11 cellular contexts compared by ENCODE assay signal in genomic region chr19:10450853-10451609, GRCh38. TPM values are rescaled to one million over a fixed set of nuclear protein-coding genes. Genes with fewer than 3 reads are reported as not detected.
A peak's percentile ranks its signal among the peaks of the same experiment; 100 is the strongest.
DNase-seq lines count a peak whose midpoint lies in the region; FAIRE-seq and TF ChIP-seq lines count a peak whose summit lies in the region.
"Had no signal": no experiment of that assay in that cellular context is flagged by ENCODE, and none has a peak within 500 bp of the region (broad histone marks: within the 10 kb centered on the region; RNA-seq: fewer than 3 reads in every experiment).

No MANE protein-coding gene starts in this region.

- POLR2A ChIA-PET in MCF 10A (lab: Yijun Ruan, JAX) = no interaction called here

- H3K27ac ChIP-seq in breast epithelium = no peak overlapping the region
- no peak overlapping the region for H3K27ac ChIP-seq in small intestine (ENCODE audit: low read depth in 1 of 2, low read length in 1 of 2)

- H3K4me3 Mint-ChIP-seq in MCF 10A (ENCODE audit: unreplicated experiment) = no peak overlapping the region
- H3K4me3 Mint-ChIP-seq in activated T-helper 1 cell treated with anti-CD3 and anti-CD28 coated beads, Interleukin-12 subunit alpha, Interleukin-12 subunit beta, Interleukin-2, Interleukin-4 antibody, amounts not matched to agents 30 ng/mL and 10 ng/mL and 1 ng/mL, durations not matched to agents 14 hours and 24 hours and 36 hours = no peak overlapping the region

- no peaks in the 10 kb centered on the region for H3K9me3 Mint-ChIP-seq in MCF 10A (ENCODE audit: unreplicated experiment)
- no peaks in the 10 kb centered on the region for H3K9me3 Mint-ChIP-seq in activated T-helper 1 cell treated with anti-CD3 and anti-CD28 coated beads, Interleukin-12 subunit alpha, Interleukin-12 subunit beta, Interleukin-2, Interleukin-4 antibody, amounts not matched to agents 30 ng/mL and 10 ng/mL and 1 ng/mL, durations not matched to agents 14 hours and 24 hours and 36 hours

- FAIRE-seq in small intestine (lab: Jason Lieb, UNC) = no peak
- FAIRE-seq: endometrium had no signal

- intact Hi-C loops in MCF 10A (cut with micrococcal nuclease) (no loop called here), breast epithelium (cut with DNase I; ENCODE audit: low total_unique reads) (no loop called here)
- intact Hi-C loops in activated T-helper 1 cell treated with anti-CD3 and anti-CD28 coated beads, Interleukin-12 subunit alpha, Interleukin-12 subunit beta, Interleukin-2, Interleukin-4 antibody, amounts not matched to agents 30 ng/mL and 10 ng/mL and 1 ng/mL, durations not matched to agents 14 hours and 24 hours and 36 hours (cut with micrococcal nuclease) = no loop called here

- CTCF ChIA-PET in MCF 10A (lab: Yijun Ruan, JAX) = interaction anchor here (0.6 to 1.0 kb wide), 4 partner anchors 16 to 432 kb away, joined by 3 read pairs; no protein-coding TSS in a partner anchor

- DNase-seq in MCF 10A (ENCODE audit: unreplicated experiment) (peak; percentile 15), breast epithelium (ENCODE audit: low spot score in 2 of 2) (no peak), NAMALWA (ENCODE audit: low spot score) (peak; percentile 89), small intestine (peak; percentile 27), NOMO-1 treated with dmso at 0.1 percent for 144 hours (lab: John Stamatoyannopoulos, UW; ENCODE audit: unreplicated experiment) (no peak), NCI-H1417 treated with DMSO at 0.1 percent for 48 hours (lab: John Stamatoyannopoulos, UW) (no peak), superior temporal gyrus (ENCODE audit: extremely low spot score) (no peak)
- no peak for DNase-seq in activated T-helper 1 cell treated with anti-CD3 and anti-CD28 coated beads, Interleukin-12 subunit alpha, Interleukin-12 subunit beta, Interleukin-2, Interleukin-4 antibody, amounts not matched to agents 30 ng/mL and 10 ng/mL and 1 ng/mL, durations not matched to agents 14 hours and 24 hours and 36 hours (ENCODE audit: low spot score)
- DNase-seq: activated CD4-positive, CD25-positive, alpha-beta regulatory T cell treated with anti-CD3 and anti-CD28 coated beads, Interleukin-2, amount 50 U/mL, for 72 hours had no signal

- WGBS in small intestine, 3 donors = 31 to 73% (median 57%) methylated on average over 24 to 25 of the region's 25 CpGs

- H3K36me3 ChIP-seq in breast epithelium = no peaks in the 10 kb centered on the region
- peaks cover 0 to 2% of the 10 kb centered on the region in 2 donors for H3K36me3 ChIP-seq in small intestine (ENCODE audit: control insufficient read depth in 2 of 2, insufficient read depth in 2 of 2, low read length in 2 of 2)

- no peaks in the 10 kb centered on the region for H3K4me1 Mint-ChIP-seq in MCF 10A (ENCODE audit: insufficient read depth, unreplicated experiment)
- H3K4me1 Mint-ChIP-seq in activated T-helper 1 cell treated with anti-CD3 and anti-CD28 coated beads, Interleukin-12 subunit alpha, Interleukin-12 subunit beta, Interleukin-2, Interleukin-4 antibody, amounts not matched to agents 30 ng/mL and 10 ng/mL and 1 ng/mL, durations not matched to agents 14 hours and 24 hours and 36 hours (ENCODE audit: low read depth) = peaks cover 33% of the 10 kb centered on the region

- H3K9me3 ChIP-seq in breast epithelium = no peaks in the 10 kb centered on the region
- H3K9me3 ChIP-seq in small intestine (ENCODE audit: control insufficient read depth, low read depth) = no peaks in the 10 kb centered on the region

- no peaks in the 10 kb centered on the region for H3K36me3 Mint-ChIP-seq in MCF 10A (ENCODE audit: insufficient read depth, unreplicated experiment)
- H3K36me3 Mint-ChIP-seq in activated T-helper 1 cell treated with anti-CD3 and anti-CD28 coated beads, Interleukin-12 subunit alpha, Interleukin-12 subunit beta, Interleukin-2, Interleukin-4 antibody, amounts not matched to agents 30 ng/mL and 10 ng/mL and 1 ng/mL, durations not matched to agents 14 hours and 24 hours and 36 hours (ENCODE audit: low read depth) = peaks cover 38% of the 10 kb centered on the region

- no TSS peak for BruUV-seq in MCF 10A (replicated peaks; lab: Mats Ljungman, UMichigan)

- TF ChIP-seq CTCF in MCF 10A (IDR thresholded peaks at IDR 0.05; ENCODE audit: unreplicated experiment) (no peak), breast epithelium (IDR thresholded peaks at IDR 0.05) (no peak)

- H3K4me1 ChIP-seq in breast epithelium (no peaks in the 10 kb centered on the region), small intestine (ENCODE audit: control insufficient read depth in 2 of 2, insufficient read depth in 1 of 2, low read depth in 1 of 2, low read length in 1 of 2) (no peaks in the 10 kb centered on the region)

- H3K27ac Mint-ChIP-seq in MCF 10A (ENCODE audit: low read depth, unreplicated experiment) = no peak overlapping the region
- H3K27ac Mint-ChIP-seq in activated T-helper 1 cell treated with anti-CD3 and anti-CD28 coated beads, Interleukin-12 subunit alpha, Interleukin-12 subunit beta, Interleukin-2, Interleukin-4 antibody, amounts not matched to agents 30 ng/mL and 10 ng/mL and 1 ng/mL, durations not matched to agents 14 hours and 24 hours and 36 hours = peak overlapping the region; percentile 8
- H3K27ac Mint-ChIP-seq: CD14-positive monocyte had no signal

- H3K27me3 Mint-ChIP-seq in MCF 10A (ENCODE audit: insufficient read depth, unreplicated experiment) = peaks cover 8% of the 10 kb centered on the region
- no peaks in the 10 kb centered on the region for H3K27me3 Mint-ChIP-seq in activated T-helper 1 cell treated with anti-CD3 and anti-CD28 coated beads, Interleukin-12 subunit alpha, Interleukin-12 subunit beta, Interleukin-2, Interleukin-4 antibody, amounts not matched to agents 30 ng/mL and 10 ng/mL and 1 ng/mL, durations not matched to agents 14 hours and 24 hours and 36 hours (ENCODE audit: insufficient read depth)

- H3K27me3 ChIP-seq in breast epithelium (no peaks in the 10 kb centered on the region), small intestine (ENCODE audit: control insufficient read depth in 2 of 2, insufficient read depth in 2 of 2, low read length in 2 of 2) (no peaks in the 10 kb centered on the region)

- H3K4me3 ChIP-seq in breast epithelium (no peak overlapping the region), small intestine (ENCODE audit: low read depth in 1 of 2, low read length in 2 of 2) (no peak overlapping the region)

- no peak for TF ChIP-seq POLR2A in breast epithelium (IDR thresholded peaks at IDR 0.05)

RNA-seq across cellular contexts. Expression of gene PDE4A, which starts 30.7 kb away (rescaled TPM):
- total RNA-seq in MCF 10A (2022) (0.42 and 0.49 TPM in 2 replicates), breast epithelium (10 to 100 TPM in 2 of 3 donors, 1 to 10 TPM in 1; 5.6 to 20.3 (median 12.1) TPM)
- total RNA-seq in activated T-helper 1 cell treated with anti-CD3 and anti-CD28 coated beads, Interleukin-12 subunit alpha, Interleukin-12 subunit beta, Interleukin-2, Interleukin-4 antibody, amounts not matched to agents 30 ng/mL and 10 ng/mL and 1 ng/mL, durations not matched to agents 14 hours and 24 hours and 36 hours = 67.7 and 71.1 TPM in 2 replicates
- 1 to 10 TPM in 2 of 3 donors, under 1 TPM in 1; 0.67 to 3.5 (median 2.4) TPM for polyA plus RNA-seq in small intestine

RNA-seq across cellular contexts. Expression of gene CDC37, which starts 47.7 kb away (rescaled TPM):
- total RNA-seq in MCF 10A (2022) (164 and 188 TPM in 2 replicates), breast epithelium (100 to 1,000 TPM; 141 to 213 (median 172) TPM)
- total RNA-seq in activated T-helper 1 cell treated with anti-CD3 and anti-CD28 coated beads, Interleukin-12 subunit alpha, Interleukin-12 subunit beta, Interleukin-2, Interleukin-4 antibody, amounts not matched to agents 30 ng/mL and 10 ng/mL and 1 ng/mL, durations not matched to agents 14 hours and 24 hours and 36 hours = 320 and 326 TPM in 2 replicates
- polyA plus RNA-seq in small intestine = 100 to 1,000 TPM; 128 to 202 (median 146) TPM

RNA-seq across cellular contexts. Expression of gene KEAP1, which starts 52.1 kb away (rescaled TPM):
- 46.1 and 48.5 TPM in 2 replicates for total RNA-seq in MCF 10A (2022)
- 10 to 100 TPM; 52.8 to 53.6 (median 53.6) TPM for total RNA-seq in breast epithelium
- total RNA-seq in activated T-helper 1 cell treated with anti-CD3 and anti-CD28 coated beads, Interleukin-12 subunit alpha, Interleukin-12 subunit beta, Interleukin-2, Interleukin-4 antibody, amounts not matched to agents 30 ng/mL and 10 ng/mL and 1 ng/mL, durations not matched to agents 14 hours and 24 hours and 36 hours = 81.6 and 94.2 TPM in 2 replicates
- polyA plus RNA-seq in small intestine = 10 to 100 TPM; 44.0 to 73.8 (median 68.9) TPM

Comparison
In these comparisons a context has a peak if more than half of its experiments do, and no peak if none do; other contexts are left out.
1. DNase-seq: peak in MCF 10A (single experiment), NAMALWA (single experiment) and small intestine (single experiment); none in breast epithelium (0 of 2), activated T-helper 1 cell treated with anti-CD3 and anti-CD28 coated beads, Interleukin-12 subunit alpha, Interleukin-12 subunit beta, Interleukin-2, Interleukin-4 antibody, amounts not matched to agents 30 ng/mL and 10 ng/mL and 1 ng/mL, durations not matched to agents 14 hours and 24 hours and 36 hours (single experiment), NOMO-1 treated with dmso at 0.1 percent for 144 hours (single experiment), NCI-H1417 treated with DMSO at 0.1 percent for 48 hours (single experiment) and superior temporal gyrus (single experiment).